9 cellular contexts compared by ENCODE assay signal in the genomic region with DNA sequence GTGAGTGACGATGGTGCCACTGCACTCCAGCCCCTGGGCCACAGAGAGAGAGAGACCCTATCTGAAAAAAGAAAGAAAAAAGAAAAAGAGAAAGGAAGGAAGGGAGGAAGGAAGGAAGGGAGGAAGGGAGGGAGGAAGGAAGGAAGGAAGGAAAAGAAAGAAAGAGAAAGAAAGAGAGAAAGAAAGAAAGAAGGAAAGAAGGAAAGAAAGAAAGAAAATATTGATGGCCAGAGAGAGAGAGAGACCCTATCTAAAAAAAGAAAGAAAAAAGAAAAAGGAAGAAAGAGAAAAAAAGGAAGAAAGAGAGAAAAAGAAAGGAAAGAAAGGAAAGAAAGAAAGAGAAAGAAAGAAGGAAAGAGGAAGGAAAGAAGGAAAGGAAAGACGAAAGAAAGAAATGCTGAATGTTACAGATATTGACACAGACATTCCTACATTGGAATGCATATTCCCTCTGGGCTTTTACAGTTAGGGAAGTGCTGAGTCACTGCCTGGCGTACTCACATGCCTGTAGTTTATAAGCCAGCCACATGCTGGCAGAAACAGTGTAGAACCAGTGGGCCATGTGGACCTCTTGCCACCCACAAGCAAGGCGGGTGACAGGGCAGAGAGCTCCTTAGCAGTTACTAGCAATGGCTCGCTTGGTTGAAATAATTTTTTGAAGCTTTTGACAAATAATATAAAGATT. TPM values are rescaled to one million over a fixed set of nuclear protein-coding genes. Genes with fewer than 3 reads are reported as not detected.
DNase-seq lines count a peak whose midpoint lies in the region; ATAC-seq, FAIRE-seq and TF ChIP-seq lines count a peak whose summit lies in the region.
"Had no signal": no experiment of that assay in that cellular context is flagged by ENCODE, and none has a peak within 500 bp of the region (broad histone marks: within the 10 kb centered on the region; RNA-seq: fewer than 3 reads in every experiment).

No MANE protein-coding gene starts in this region.

- TF ChIP-seq CTCF in astrocyte (IDR thresholded peaks at IDR 0.05; ENCODE audit: insufficient read depth, low read depth, low read length): no peak

- peak; percentile 88 for FAIRE-seq in astrocyte (lab: Jason Lieb, UNC)
- FAIRE-seq: G401.6 had no signal

- no peak overlapping the region for H3K4me3 ChIP-seq in astrocyte (ENCODE audit: insufficient read depth, low read depth, low read length)

- peak overlapping the region; percentile 62 for H3K4me2 ChIP-seq in astrocyte (ENCODE audit: low read length)

- peak overlapping the region; percentile 9 for H2AFZ ChIP-seq in astrocyte (ENCODE audit: low read depth, low read length)

- peak overlapping the region; percentile 70 for H3K27ac Mint-ChIP-seq in activated naive CD4-positive, alpha-beta T cell treated with anti-CD3 and anti-CD28 coated beads, Interleukin-2, amount 50 U/mL, for 24 hours
- H3K27ac Mint-ChIP-seq in activated naive CD4-positive, alpha-beta T cell treated with anti-CD3 and anti-CD28 coated beads, Interleukin-2, amount 10 ng/mL, durations not matched to agents 7 days and 5 days: no peak overlapping the region
- H3K27ac Mint-ChIP-seq in astrocyte (ENCODE audit: unreplicated experiment): peak overlapping the region; percentile 99

- H3K9me3 Mint-ChIP-seq in activated naive CD4-positive, alpha-beta T cell treated with anti-CD3 and anti-CD28 coated beads, Interleukin-2, amount 50 U/mL, for 24 hours: peaks cover 6% of the 10 kb centered on the region
- H3K9me3 Mint-ChIP-seq in activated naive CD4-positive, alpha-beta T cell treated with anti-CD3 and anti-CD28 coated beads, Interleukin-2, amount 10 ng/mL, durations not matched to agents 7 days and 5 days: peaks cover 33% of the 10 kb centered on the region
- H3K9me3 Mint-ChIP-seq in astrocyte (ENCODE audit: unreplicated experiment): peaks cover 8% of the 10 kb centered on the region

- peak overlapping the region; percentile 46 for H3K9ac ChIP-seq in astrocyte (ENCODE audit: low read length)

- H3K27ac ChIP-seq in astrocyte (ENCODE audit: low read depth, low read length): peak overlapping the region; percentile 43

- ATAC-seq in GM21529 (IDR thresholded peaks at IDR 0.05; ENCODE audit: unreplicated experiment): no peak

- no peak for DNase-seq in activated naive CD4-positive, alpha-beta T cell treated with anti-CD3 and anti-CD28 coated beads, Interleukin-2, amount 10 ng/mL, durations not matched to agents 7 days and 5 days
- peak; percentile 83 for DNase-seq in astrocyte (ENCODE audit: low read depth)
- DNase-seq in iris pigment epithelial cell (ENCODE audit: low read depth): peak; percentile 87
- DNase-seq in ureter (ENCODE audit: low spot score): peak; percentile 46
- no peak for DNase-seq in activated CD8-positive, alpha-beta memory T cell treated with anti-CD3 and anti-CD28 coated beads for 24 hours
- no peak for DNase-seq in COR-L47 (lab: John Stamatoyannopoulos, UW)

- peaks cover 35% of the 10 kb centered on the region for H3K4me1 Mint-ChIP-seq in activated naive CD4-positive, alpha-beta T cell treated with anti-CD3 and anti-CD28 coated beads, Interleukin-2, amount 50 U/mL, for 24 hours
- peaks cover 49% of the 10 kb centered on the region for H3K4me1 Mint-ChIP-seq in activated naive CD4-positive, alpha-beta T cell treated with anti-CD3 and anti-CD28 coated beads, Interleukin-2, amount 10 ng/mL, durations not matched to agents 7 days and 5 days
- H3K4me1 Mint-ChIP-seq in astrocyte (ENCODE audit: low read depth, unreplicated experiment): peaks cover 17% of the 10 kb centered on the region

- H3K79me2 ChIP-seq in astrocyte (ENCODE audit: insufficient read depth, low read length): no peaks in the 10 kb centered on the region

- H3K27me3 Mint-ChIP-seq in activated naive CD4-positive, alpha-beta T cell treated with anti-CD3 and anti-CD28 coated beads, Interleukin-2, amount 50 U/mL, for 24 hours: no peaks in the 10 kb centered on the region
- peaks cover 6% of the 10 kb centered on the region for H3K27me3 Mint-ChIP-seq in activated naive CD4-positive, alpha-beta T cell treated with anti-CD3 and anti-CD28 coated beads, Interleukin-2, amount 10 ng/mL, durations not matched to agents 7 days and 5 days
- no peaks in the 10 kb centered on the region for H3K27me3 Mint-ChIP-seq in astrocyte (ENCODE audit: low read depth, unreplicated experiment)

- no peaks in the 10 kb centered on the region for H3K9me3 ChIP-seq in astrocyte (ENCODE audit: insufficient read depth, low read depth, low read length)

- H3K4me3 Mint-ChIP-seq in activated naive CD4-positive, alpha-beta T cell treated with anti-CD3 and anti-CD28 coated beads, Interleukin-2, amount 50 U/mL, for 24 hours: no peak overlapping the region
- H3K4me3 Mint-ChIP-seq in activated naive CD4-positive, alpha-beta T cell treated with anti-CD3 and anti-CD28 coated beads, Interleukin-2, amount 10 ng/mL, durations not matched to agents 7 days and 5 days: no peak overlapping the region
- H3K4me3 Mint-ChIP-seq in astrocyte (ENCODE audit: unreplicated experiment): no peak overlapping the region

- CTCF ChIA-PET in activated naive CD4-positive, alpha-beta T cell treated with anti-CD3 and anti-CD28 coated beads, Interleukin-2, amount 10 ng/mL, durations not matched to agents 7 days and 5 days (lab: Charles Lee): no interaction called here

- no peaks in the 10 kb centered on the region for H3K4me1 ChIP-seq in astrocyte (ENCODE audit: insufficient read depth, low read length)

- H4K20me1 ChIP-seq in astrocyte (ENCODE audit: insufficient read depth, low read length): no peaks in the 10 kb centered on the region

- no peaks in the 10 kb centered on the region for H3K36me3 ChIP-seq in astrocyte (ENCODE audit: insufficient read depth, low read length)

- no peaks in the 10 kb centered on the region for H3K27me3 ChIP-seq in astrocyte (ENCODE audit: insufficient read depth, low read length)

- H3K36me3 Mint-ChIP-seq in activated naive CD4-positive, alpha-beta T cell treated with anti-CD3 and anti-CD28 coated beads, Interleukin-2, amount 50 U/mL, for 24 hours: peaks cover 2% of the 10 kb centered on the region
- H3K36me3 Mint-ChIP-seq in activated naive CD4-positive, alpha-beta T cell treated with anti-CD3 and anti-CD28 coated beads, Interleukin-2, amount 10 ng/mL, durations not matched to agents 7 days and 5 days: peaks cover 15% of the 10 kb centered on the region
- H3K36me3 Mint-ChIP-seq in astrocyte (ENCODE audit: low read depth, unreplicated experiment): peaks cover 2% of the 10 kb centered on the region

RNA-seq across cellular contexts. Expression of a gene that starts 34.6 kb away (rescaled TPM):
- total RNA-seq in astrocyte (6.1 and 8.6 TPM in 2 replicates), ureter (12.6 TPM)

Comparison
In these comparisons a context has a peak if more than half of its experiments do, and no peak if none do; other contexts are left out.
1. DNase-seq: peak in astrocyte (single experiment), iris pigment epithelial cell (single experiment) and ureter (single experiment); none in activated naive CD4-positive, alpha-beta T cell treated with anti-CD3 and anti-CD28 coated beads, Interleukin-2, amount 10 ng/mL, durations not matched to agents 7 days and 5 days (single experiment), activated CD8-positive, alpha-beta memory T cell treated with anti-CD3 and anti-CD28 coated beads for 24 hours (single experiment) and COR-L47 (single experiment).